ENCODE assay signal across 12 cellular contexts in the genomic region with DNA sequence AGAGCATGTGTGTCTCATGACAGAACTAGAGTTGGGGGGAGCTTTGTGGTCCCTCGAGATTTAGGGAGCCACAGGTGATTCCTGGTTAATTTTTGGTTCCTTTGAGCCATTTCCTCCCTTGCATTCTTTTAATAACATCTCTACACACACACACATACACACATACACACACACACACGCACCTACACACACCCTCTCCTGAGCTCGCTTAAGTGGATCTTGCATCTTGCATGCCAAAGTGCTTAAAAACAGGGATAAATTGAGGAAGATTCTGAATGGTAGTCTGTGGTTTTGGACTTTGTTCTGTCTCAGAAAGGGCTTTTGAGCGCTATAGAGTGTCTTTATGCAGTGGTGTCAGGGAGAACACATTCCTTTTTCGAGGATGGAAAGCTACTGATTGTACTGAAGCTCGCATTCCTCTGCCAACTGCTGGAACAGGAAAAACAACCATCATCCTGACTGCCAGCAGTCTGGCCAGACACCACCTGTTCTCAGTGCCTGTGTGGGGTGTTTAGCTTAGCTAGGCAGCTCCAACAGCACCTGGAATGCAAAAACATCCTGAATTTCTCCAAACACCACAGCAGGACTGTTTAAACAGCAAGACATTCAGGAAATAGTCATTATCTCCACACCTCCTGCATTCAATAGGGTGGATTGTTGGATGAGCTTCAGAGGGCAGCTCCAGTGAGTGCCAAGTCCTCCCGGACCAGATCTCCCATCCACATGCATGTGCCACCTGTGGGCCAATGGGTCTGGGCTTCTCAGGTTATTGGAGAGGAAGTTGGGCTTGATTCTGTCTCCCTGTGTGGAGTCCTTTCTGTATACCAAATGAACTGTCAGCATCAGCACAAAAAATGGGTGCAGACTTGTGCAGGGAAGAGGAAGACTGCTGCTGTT. TPM values are rescaled to one million over a fixed set of nuclear protein-coding genes. Genes with fewer than 3 reads are reported as not detected.
DNase-seq lines count a peak whose midpoint lies in the region; ATAC-seq and TF ChIP-seq lines count a peak whose summit lies in the region.
"Had no signal": no experiment of that assay in that cellular context is flagged by ENCODE, and none has a peak within 500 bp of the region (broad histone marks: within the 10 kb centered on the region; RNA-seq: fewer than 3 reads in every experiment).

No MANE protein-coding gene starts in this region.

- POLR2A ChIA-PET in CD4-positive, alpha-beta memory T cell (lab: Charles Lee; ENCODE audit: partially characterized antibody): no interaction called here

- H3K27ac ChIP-seq in hepatocyte: no peak overlapping the region
- H3K27ac ChIP-seq in CD4-positive, alpha-beta memory T cell (ENCODE audit: low read depth, low read length): no peak overlapping the region

- intact Hi-C loops in CD4-positive, alpha-beta memory T cell (cut with micrococcal nuclease): no loop called here

- H3K4me3 ChIP-seq in MG63: no peak overlapping the region
- H3K4me3 ChIP-seq in hepatocyte: no peak overlapping the region
- H3K4me3 ChIP-seq in CD4-positive, alpha-beta memory T cell (ENCODE audit: low read length in 2 of 2): no peak overlapping the region

- 55% methylated on average over 7 of the region's 7 CpGs for WGBS in hepatocyte (ENCODE audit: low lambda C conversion rate, missing lambda C conversion rate)

- no peaks in the 10 kb centered on the region for H3K27me3 ChIP-seq in MG63
- H3K27me3 ChIP-seq in hepatocyte: no peaks in the 10 kb centered on the region
- H3K27me3 ChIP-seq in CD4-positive, alpha-beta memory T cell (ENCODE audit: insufficient read depth, low read length): no peaks in the 10 kb centered on the region

- H4K20me1 ChIP-seq in hepatocyte (ENCODE audit: insufficient read depth, poor library complexity, severe bottlenecking): no peaks in the 10 kb centered on the region

- peaks cover 0 to 16% (median 7%) of the 10 kb centered on the region in 8 donors for H3K9me3 Mint-ChIP-seq in CD4-positive, alpha-beta memory T cell

- H3K27ac Mint-ChIP-seq in CD4-positive, alpha-beta memory T cell: no peak overlapping the region
- H3K27ac Mint-ChIP-seq: brain had no signal

- no peaks in the 10 kb centered on the region for H3K79me2 ChIP-seq in hepatocyte

- H3K4me1 ChIP-seq in hepatocyte (ENCODE audit: insufficient read depth): no peaks in the 10 kb centered on the region
- H3K4me1 ChIP-seq in CD4-positive, alpha-beta memory T cell (ENCODE audit: insufficient read depth, low read length): no peaks in the 10 kb centered on the region

- DNase-seq in MG63: peak; percentile 17
- peak; percentile 30 for DNase-seq in RPMI7951 (ENCODE audit: low read depth)
- DNase-seq in hepatocyte (ENCODE audit: low spot score): peak; percentile 19
- peak; percentile 77 for DNase-seq in renal cortical epithelial cell (ENCODE audit: low read depth)
- no peak for DNase-seq in CD4-positive, alpha-beta memory T cell
- DNase-seq: DND-41; GOT3; stimulated activated CD4-positive, alpha-beta T cell treated with anti-CD3 and anti-CD28 coated beads, Interleukin-15, amount 100 ng/mL, for 24 hours; stimulated activated naive CD4-positive, alpha-beta T cell treated with Interleukin-2 at 50 U/mL for 16 hours had no signal

- H3K27me3 Mint-ChIP-seq in CD4-positive, alpha-beta memory T cell: peaks cover 6 to 11% of the 10 kb centered on the region in 2 donors

- no peaks in the 10 kb centered on the region for H3K4me1 Mint-ChIP-seq in CD4-positive, alpha-beta memory T cell
- H3K4me1 Mint-ChIP-seq: brain had no signal

- H3K9me2 ChIP-seq in hepatocyte (replicated peaks; ENCODE audit: insufficient read depth): no peaks in the 10 kb centered on the region

- ATAC-seq in GM18873 (IDR thresholded peaks at IDR 0.05; ENCODE audit: low FRiP score, unreplicated experiment) (no peak), HG03095 (IDR thresholded peaks at IDR 0.05; ENCODE audit: unreplicated experiment) (no peak)

- H2AFZ ChIP-seq in hepatocyte: no peak overlapping the region

- H3K9me3 ChIP-seq in MG63 (peaks cover 3% of the 10 kb centered on the region; the same call in 1 of the 2 replicates), hepatocyte (ENCODE audit: low read depth) (no peaks in the 10 kb centered on the region)
- H3K9me3 ChIP-seq in CD4-positive, alpha-beta memory T cell (ENCODE audit: control insufficient read depth in 1 of 2, low read length in 2 of 2): no peaks in the 10 kb centered on the region

- TF ChIP-seq CTCF in hepatocyte (IDR thresholded peaks at IDR 0.05; ENCODE audit: poor library complexity): no peak

- no peak overlapping the region for H3K4me3 Mint-ChIP-seq in CD4-positive, alpha-beta memory T cell
- H3K4me3 Mint-ChIP-seq: brain had no signal

- no peaks in the 10 kb centered on the region for H3K36me3 Mint-ChIP-seq in CD4-positive, alpha-beta memory T cell
- H3K36me3 Mint-ChIP-seq: brain had no signal

- CTCF ChIA-PET in CD4-positive, alpha-beta memory T cell (lab: Charles Lee; ENCODE audit: partially characterized antibody): no interaction called here

- H3K4me2 ChIP-seq in hepatocyte: peak overlapping the region; percentile 16

- H3K36me3 ChIP-seq in MG63 (no peaks in the 10 kb centered on the region), hepatocyte (replicated peaks; ENCODE audit: insufficient read depth, low read depth) (no peaks in the 10 kb centered on the region)
- no peaks in the 10 kb centered on the region for H3K36me3 ChIP-seq in CD4-positive, alpha-beta memory T cell (ENCODE audit: insufficient read depth, low read length)

RNA-seq across cellular contexts. Expression of a gene that starts 21.9 kb away (rescaled TPM):
- total RNA-seq in MG63 (2014; rRNA removed; shearing (Covaris generic); ENCODE audit: low replicate concordance): 332 and 410 TPM in 2 replicates
- total RNA-seq in RPMI7951 (2014; rRNA removed; shearing (Covaris generic)): 436 and 611 TPM in 2 replicates
- total RNA-seq in hepatocyte (73.4 and 74.0 TPM in 2 replicates), renal cortical epithelial cell (1,261 and 4,753 TPM in 2 replicates)
- 122 and 129 TPM in 2 replicates for polyA plus RNA-seq in hepatocyte
- total RNA-seq in CD4-positive, alpha-beta memory T cell: not detected
- polyA plus RNA-seq in CD4-positive, alpha-beta memory T cell: not detected

Comparison
In these comparisons a context has a peak if more than half of its experiments do, and no peak if none do; other contexts are left out.
1. DNase-seq: peak in MG63 (single experiment), RPMI7951 (single experiment), hepatocyte (single experiment) and renal cortical epithelial cell (single experiment); none in CD4-positive, alpha-beta memory T cell (0 of 5).
2. RNA of a gene that starts 21.9 kb away (total RNA-seq): 1,261 to 4,753 TPM in renal cortical epithelial cell, 436 to 611 TPM in RPMI7951, 332 to 410 TPM in MG63 and 73.4 to 74.0 TPM in hepatocyte; not detected in CD4-positive, alpha-beta memory T cell; every median in the first group is over 10 times any median in the second.